ENCODE assay signal across 1 cellular context in the genomic region with DNA sequence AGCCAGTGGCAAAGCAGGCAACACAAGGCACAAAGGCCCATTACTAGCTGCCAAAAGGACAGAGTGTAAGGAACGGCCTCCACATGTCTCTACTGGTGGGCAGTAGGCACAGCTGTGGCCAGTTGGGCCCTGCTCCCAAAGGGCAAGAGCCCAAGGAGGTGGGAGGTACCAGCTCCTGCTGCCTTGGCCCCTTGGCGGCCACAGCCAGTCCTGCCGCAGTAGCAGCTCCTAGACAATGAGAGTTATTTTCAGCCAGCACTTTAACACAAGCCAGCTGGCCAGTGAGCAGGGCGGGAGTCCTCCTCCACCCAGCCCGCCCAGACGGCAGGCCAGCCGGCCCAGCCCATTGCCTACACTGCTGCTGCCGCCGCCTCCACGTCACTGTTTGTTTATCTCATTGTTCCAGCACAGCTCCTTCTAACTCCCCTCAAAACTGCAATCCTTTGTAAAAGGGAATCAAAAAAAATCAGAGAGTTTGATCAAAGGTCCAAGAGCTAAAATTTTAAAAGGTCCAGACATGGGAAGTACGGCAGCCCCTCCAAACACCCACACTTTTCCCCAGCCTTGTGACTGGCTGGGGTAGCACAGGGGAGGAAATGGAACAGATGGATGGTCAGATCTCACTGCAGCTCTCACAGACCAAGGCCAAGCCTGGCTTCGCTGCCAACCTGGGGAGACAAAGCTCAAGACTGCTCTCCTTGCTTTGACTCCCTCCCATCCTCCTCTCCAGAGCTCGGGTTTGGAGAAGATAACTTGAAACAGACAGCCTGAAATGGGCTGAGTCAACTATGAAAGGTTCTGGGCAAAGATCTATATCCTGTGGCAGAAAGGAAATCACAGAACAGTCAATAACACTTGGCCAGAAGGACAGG.
TF ChIP-seq lines count a peak whose summit lies in the region.

No MANE protein-coding gene starts in this region.

TF ChIP-seq in HepG2, 621 proteins besides CTCF, POLR2A, EP300 and RAD21 (continues in another document):
- TF ChIP-seq NRL (CRISPR knock-in tag; IDR thresholded peaks at IDR 0.05; ENCODE audit: borderline replicate concordance) (no peak), ZFP36L2 (CRISPR knock-in tag; IDR thresholded peaks at IDR 0.05) (no peak), ZNF331 (CRISPR knock-in tag; IDR thresholded peaks at IDR 0.05) (no peak), REXO4 (CRISPR knock-in tag; IDR thresholded peaks at IDR 0.05; ENCODE audit: borderline replicate concordance) (no peak), CBX1 (IDR thresholded peaks at IDR 0.05; ENCODE audit: low read depth) (no peak), ETV5 (CRISPR knock-in tag; IDR thresholded peaks at IDR 0.05; ENCODE audit: borderline replicate concordance) (no peak), ELF3 (CRISPR knock-in tag; IDR thresholded peaks at IDR 0.05) (no peak), SALL2 (CRISPR knock-in tag; IDR thresholded peaks at IDR 0.05) (no peak), ZFP37 (CRISPR knock-in tag; IDR thresholded peaks at IDR 0.05; ENCODE audit: borderline replicate concordance) (no peak), GABPB1 (CRISPR knock-in tag; IDR thresholded peaks at IDR 0.05) (peak; percentile 20; the same call in 1 of the 2 replicates), HDAC2 (CRISPR knock-in tag; IDR thresholded peaks at IDR 0.05) (no peak), ZNF343 (CRISPR knock-in tag; IDR thresholded peaks at IDR 0.05) (no peak), XBP1 (CRISPR knock-in tag; IDR thresholded peaks at IDR 0.05) (no peak), GZF1 (CRISPR knock-in tag; IDR thresholded peaks at IDR 0.05) (no peak), MAFK (conservative IDR thresholded peaks at IDR 0.05 in 1 of 2, IDR thresholded peaks at IDR 0.05 in 1 of 2; ENCODE audit: low read length in 2 of 2) (no peak), ZNF350 (CRISPR knock-in tag; IDR thresholded peaks at IDR 0.05; ENCODE audit: borderline replicate concordance, low read depth) (no peak), SNRNP70 (IDR thresholded peaks at IDR 0.05; ENCODE audit: low read depth, low read length) (no peak), GATAD1 (CRISPR knock-in tag; IDR thresholded peaks at IDR 0.05) (no peak), ZNF383 (CRISPR knock-in tag; IDR thresholded peaks at IDR 0.05; ENCODE audit: borderline replicate concordance) (no peak), RBM22 (optimal IDR thresholded peaks at IDR 0.05; ENCODE audit: low read length) (no peak), DNMT3B (CRISPR knock-in tag; conservative IDR thresholded peaks at IDR 0.05) (no peak), MED8 (CRISPR knock-in tag; IDR thresholded peaks at IDR 0.05; ENCODE audit: insufficient replicate concordance) (no peak), ISX (CRISPR knock-in tag; conservative IDR thresholded peaks at IDR 0.05) (no peak), ZSCAN9 (CRISPR knock-in tag; IDR thresholded peaks at IDR 0.05; ENCODE audit: borderline replicate concordance) (no peak), SRF (IDR thresholded peaks at IDR 0.05; ENCODE audit: low read depth, low read length) (no peak), RFX5 (IDR thresholded peaks at IDR 0.05; ENCODE audit: low read depth, low read length) (no peak), ZKSCAN8 (CRISPR knock-in tag; IDR thresholded peaks at IDR 0.05; ENCODE audit: borderline replicate concordance) (no peak), ZSCAN31 (CRISPR knock-in tag; IDR thresholded peaks at IDR 0.05; ENCODE audit: low read depth) (no peak), ATAD3A (CRISPR knock-in tag; IDR thresholded peaks at IDR 0.05) (no peak), ZFP41 (CRISPR knock-in tag; IDR thresholded peaks at IDR 0.05; ENCODE audit: borderline replicate concordance) (no peak), ZNF839 (CRISPR knock-in tag; IDR thresholded peaks at IDR 0.05; ENCODE audit: borderline replicate concordance) (no peak), FOSL1 (CRISPR knock-in tag; IDR thresholded peaks at IDR 0.05; ENCODE audit: borderline replicate concordance) (no peak), NFATC3 (CRISPR knock-in tag; IDR thresholded peaks at IDR 0.05) (no peak), ZMYM4 (CRISPR knock-in tag; IDR thresholded peaks at IDR 0.05) (no peak)
- TF ChIP-seq, protein P1, sequence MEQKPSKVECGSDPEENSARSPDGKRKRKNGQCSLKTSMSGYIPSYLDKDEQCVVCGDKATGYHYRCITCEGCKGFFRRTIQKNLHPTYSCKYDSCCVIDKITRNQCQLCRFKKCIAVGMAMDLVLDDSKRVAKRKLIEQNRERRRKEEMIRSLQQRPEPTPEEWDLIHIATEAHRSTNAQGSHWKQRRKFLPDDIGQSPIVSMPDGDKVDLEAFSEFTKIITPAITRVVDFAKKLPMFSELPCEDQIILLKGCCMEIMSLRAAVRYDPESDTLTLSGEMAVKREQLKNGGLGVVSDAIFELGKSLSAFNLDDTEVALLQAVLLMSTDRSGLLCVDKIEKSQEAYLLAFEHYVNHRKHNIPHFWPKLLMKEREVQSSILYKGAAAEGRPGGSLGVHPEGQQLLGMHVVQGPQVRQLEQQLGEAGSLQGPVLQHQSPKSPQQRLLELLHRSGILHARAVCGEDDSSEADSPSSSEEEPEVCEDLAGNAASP (CRISPR knock-in tag; IDR thresholded peaks at IDR 0.05; ENCODE audit: borderline replicate concordance) = no peak
- TF ChIP-seq, protein P2, sequence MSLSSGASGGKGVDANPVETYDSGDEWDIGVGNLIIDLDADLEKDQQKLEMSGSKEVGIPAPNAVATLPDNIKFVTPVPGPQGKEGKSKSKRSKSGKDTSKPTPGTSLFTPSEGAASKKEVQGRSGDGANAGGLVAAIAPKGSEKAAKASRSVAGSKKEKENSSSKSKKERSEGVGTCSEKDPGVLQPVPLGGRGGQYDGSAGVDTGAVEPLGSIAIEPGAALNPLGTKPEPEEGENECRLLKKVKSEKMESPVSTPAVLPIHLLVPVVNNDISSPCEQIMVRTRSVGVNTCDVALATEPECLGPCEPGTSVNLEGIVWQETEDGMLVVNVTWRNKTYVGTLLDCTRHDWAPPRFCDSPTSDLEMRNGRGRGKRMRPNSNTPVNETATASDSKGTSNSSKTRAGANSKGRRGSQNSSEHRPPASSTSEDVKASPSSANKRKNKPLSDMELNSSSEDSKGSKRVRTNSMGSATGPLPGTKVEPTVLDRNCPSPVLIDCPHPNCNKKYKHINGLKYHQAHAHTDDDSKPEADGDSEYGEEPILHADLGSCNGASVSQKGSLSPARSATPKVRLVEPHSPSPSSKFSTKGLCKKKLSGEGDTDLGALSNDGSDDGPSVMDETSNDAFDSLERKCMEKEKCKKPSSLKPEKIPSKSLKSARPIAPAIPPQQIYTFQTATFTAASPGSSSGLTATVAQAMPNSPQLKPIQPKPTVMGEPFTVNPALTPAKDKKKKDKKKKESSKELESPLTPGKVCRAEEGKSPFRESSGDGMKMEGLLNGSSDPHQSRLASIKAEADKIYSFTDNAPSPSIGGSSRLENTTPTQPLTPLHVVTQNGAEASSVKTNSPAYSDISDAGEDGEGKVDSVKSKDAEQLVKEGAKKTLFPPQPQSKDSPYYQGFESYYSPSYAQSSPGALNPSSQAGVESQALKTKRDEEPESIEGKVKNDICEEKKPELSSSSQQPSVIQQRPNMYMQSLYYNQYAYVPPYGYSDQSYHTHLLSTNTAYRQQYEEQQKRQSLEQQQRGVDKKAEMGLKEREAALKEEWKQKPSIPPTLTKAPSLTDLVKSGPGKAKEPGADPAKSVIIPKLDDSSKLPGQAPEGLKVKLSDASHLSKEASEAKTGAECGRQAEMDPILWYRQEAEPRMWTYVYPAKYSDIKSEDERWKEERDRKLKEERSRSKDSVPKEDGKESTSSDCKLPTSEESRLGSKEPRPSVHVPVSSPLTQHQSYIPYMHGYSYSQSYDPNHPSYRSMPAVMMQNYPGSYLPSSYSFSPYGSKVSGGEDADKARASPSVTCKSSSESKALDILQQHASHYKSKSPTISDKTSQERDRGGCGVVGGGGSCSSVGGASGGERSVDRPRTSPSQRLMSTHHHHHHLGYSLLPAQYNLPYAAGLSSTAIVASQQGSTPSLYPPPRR (CRISPR knock-in tag; IDR thresholded peaks at IDR 0.05; ENCODE audit: borderline replicate concordance) = no peak
- TF ChIP-seq, protein P3, sequence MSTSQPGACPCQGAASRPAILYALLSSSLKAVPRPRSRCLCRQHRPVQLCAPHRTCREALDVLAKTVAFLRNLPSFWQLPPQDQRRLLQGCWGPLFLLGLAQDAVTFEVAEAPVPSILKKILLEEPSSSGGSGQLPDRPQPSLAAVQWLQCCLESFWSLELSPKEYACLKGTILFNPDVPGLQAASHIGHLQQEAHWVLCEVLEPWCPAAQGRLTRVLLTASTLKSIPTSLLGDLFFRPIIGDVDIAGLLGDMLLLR (CRISPR knock-in tag; IDR thresholded peaks at IDR 0.05) = no peak
- TF ChIP-seq, protein P4, sequence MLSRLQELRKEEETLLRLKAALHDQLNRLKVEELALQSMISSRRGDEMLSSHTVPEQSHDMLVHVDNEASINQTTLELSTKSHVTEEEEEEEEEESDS (CRISPR knock-in tag; IDR thresholded peaks at IDR 0.05; ENCODE audit: borderline replicate concordance) = no peak
- TF ChIP-seq, protein P5, sequence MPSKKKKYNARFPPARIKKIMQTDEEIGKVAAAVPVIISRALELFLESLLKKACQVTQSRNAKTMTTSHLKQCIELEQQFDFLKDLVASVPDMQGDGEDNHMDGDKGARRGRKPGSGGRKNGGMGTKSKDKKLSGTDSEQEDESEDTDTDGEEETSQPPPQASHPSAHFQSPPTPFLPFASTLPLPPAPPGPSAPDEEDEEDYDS (CRISPR knock-in tag; IDR thresholded peaks at IDR 0.05) = no peak
- TF ChIP-seq, protein P6, sequence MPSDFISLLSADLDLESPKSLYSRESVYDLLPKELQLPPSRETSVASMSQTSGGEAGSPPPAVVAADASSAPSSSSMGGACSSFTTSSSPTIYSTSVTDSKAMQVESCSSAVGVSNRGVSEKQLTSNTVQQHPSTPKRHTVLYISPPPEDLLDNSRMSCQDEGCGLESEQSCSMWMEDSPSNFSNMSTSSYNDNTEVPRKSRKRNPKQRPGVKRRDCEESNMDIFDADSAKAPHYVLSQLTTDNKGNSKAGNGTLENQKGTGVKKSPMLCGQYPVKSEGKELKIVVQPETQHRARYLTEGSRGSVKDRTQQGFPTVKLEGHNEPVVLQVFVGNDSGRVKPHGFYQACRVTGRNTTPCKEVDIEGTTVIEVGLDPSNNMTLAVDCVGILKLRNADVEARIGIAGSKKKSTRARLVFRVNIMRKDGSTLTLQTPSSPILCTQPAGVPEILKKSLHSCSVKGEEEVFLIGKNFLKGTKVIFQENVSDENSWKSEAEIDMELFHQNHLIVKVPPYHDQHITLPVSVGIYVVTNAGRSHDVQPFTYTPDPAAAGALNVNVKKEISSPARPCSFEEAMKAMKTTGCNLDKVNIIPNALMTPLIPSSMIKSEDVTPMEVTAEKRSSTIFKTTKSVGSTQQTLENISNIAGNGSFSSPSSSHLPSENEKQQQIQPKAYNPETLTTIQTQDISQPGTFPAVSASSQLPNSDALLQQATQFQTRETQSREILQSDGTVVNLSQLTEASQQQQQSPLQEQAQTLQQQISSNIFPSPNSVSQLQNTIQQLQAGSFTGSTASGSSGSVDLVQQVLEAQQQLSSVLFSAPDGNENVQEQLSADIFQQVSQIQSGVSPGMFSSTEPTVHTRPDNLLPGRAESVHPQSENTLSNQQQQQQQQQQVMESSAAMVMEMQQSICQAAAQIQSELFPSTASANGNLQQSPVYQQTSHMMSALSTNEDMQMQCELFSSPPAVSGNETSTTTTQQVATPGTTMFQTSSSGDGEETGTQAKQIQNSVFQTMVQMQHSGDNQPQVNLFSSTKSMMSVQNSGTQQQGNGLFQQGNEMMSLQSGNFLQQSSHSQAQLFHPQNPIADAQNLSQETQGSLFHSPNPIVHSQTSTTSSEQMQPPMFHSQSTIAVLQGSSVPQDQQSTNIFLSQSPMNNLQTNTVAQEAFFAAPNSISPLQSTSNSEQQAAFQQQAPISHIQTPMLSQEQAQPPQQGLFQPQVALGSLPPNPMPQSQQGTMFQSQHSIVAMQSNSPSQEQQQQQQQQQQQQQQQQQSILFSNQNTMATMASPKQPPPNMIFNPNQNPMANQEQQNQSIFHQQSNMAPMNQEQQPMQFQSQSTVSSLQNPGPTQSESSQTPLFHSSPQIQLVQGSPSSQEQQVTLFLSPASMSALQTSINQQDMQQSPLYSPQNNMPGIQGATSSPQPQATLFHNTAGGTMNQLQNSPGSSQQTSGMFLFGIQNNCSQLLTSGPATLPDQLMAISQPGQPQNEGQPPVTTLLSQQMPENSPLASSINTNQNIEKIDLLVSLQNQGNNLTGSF (CRISPR knock-in tag; IDR thresholded peaks at IDR 0.05) = no peak
- TF ChIP-seq, protein P7, sequence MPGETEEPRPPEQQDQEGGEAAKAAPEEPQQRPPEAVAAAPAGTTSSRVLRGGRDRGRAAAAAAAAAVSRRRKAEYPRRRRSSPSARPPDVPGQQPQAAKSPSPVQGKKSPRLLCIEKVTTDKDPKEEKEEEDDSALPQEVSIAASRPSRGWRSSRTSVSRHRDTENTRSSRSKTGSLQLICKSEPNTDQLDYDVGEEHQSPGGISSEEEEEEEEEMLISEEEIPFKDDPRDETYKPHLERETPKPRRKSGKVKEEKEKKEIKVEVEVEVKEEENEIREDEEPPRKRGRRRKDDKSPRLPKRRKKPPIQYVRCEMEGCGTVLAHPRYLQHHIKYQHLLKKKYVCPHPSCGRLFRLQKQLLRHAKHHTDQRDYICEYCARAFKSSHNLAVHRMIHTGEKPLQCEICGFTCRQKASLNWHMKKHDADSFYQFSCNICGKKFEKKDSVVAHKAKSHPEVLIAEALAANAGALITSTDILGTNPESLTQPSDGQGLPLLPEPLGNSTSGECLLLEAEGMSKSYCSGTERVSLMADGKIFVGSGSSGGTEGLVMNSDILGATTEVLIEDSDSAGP (CRISPR knock-in tag; IDR thresholded peaks at IDR 0.05; ENCODE audit: borderline replicate concordance) = no peak; the same call in 1 of the 2 replicates
- TF ChIP-seq, protein P8, sequence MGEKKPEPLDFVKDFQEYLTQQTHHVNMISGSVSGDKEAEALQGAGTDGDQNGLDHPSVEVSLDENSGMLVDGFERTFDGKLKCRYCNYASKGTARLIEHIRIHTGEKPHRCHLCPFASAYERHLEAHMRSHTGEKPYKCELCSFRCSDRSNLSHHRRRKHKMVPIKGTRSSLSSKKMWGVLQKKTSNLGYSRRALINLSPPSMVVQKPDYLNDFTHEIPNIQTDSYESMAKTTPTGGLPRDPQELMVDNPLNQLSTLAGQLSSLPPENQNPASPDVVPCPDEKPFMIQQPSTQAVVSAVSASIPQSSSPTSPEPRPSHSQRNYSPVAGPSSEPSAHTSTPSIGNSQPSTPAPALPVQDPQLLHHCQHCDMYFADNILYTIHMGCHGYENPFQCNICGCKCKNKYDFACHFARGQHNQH (CRISPR knock-in tag; IDR thresholded peaks at IDR 0.05) = no peak
- TF ChIP-seq, protein P9, sequence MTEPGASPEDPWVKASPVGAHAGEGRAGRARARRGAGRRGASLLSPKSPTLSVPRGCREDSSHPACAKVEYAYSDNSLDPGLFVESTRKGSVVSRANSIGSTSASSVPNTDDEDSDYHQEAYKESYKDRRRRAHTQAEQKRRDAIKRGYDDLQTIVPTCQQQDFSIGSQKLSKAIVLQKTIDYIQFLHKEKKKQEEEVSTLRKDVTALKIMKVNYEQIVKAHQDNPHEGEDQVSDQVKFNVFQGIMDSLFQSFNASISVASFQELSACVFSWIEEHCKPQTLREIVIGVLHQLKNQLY (CRISPR knock-in tag; IDR thresholded peaks at IDR 0.05) = no peak
- TF ChIP-seq, protein P10, sequence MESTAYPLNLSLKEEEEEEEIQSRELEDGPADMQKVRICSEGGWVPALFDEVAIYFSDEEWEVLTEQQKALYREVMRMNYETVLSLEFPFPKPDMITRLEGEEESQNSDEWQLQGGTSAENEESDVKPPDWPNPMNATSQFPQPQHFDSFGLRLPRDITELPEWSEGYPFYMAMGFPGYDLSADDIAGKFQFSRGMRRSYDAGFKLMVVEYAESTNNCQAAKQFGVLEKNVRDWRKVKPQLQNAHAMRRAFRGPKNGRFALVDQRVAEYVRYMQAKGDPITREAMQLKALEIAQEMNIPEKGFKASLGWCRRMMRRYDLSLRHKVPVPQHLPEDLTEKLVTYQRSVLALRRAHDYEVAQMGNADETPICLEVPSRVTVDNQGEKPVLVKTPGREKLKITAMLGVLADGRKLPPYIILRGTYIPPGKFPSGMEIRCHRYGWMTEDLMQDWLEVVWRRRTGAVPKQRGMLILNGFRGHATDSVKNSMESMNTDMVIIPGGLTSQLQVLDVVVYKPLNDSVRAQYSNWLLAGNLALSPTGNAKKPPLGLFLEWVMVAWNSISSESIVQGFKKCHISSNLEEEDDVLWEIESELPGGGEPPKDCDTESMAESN (CRISPR knock-in tag; conservative IDR thresholded peaks at IDR 0.05) = no peak
